ENCODE assay signal across 1 cellular context in the genomic region with DNA sequence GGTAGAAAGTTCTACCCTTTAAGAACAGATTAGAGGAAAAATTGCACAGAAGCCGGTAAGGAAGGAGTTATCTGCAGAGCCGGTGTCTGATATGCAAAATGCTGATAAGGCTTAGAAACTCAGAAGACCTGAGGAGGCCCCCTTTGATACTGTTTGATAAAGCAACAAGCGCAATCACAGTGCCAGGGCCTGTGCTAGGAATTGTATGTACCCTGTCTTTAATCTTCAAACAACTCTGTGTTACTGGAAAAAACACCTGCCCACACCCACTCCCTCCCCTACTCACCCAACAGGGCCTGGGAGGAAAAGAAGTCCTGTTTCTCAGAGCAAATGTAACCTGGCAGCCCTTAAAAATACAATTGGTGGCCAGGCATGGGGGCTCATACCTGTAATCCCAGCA.
TF ChIP-seq lines count a peak whose summit lies in the region.

No MANE protein-coding gene starts in this region.

TF ChIP-seq in GM23338, 12 proteins besides CTCF, POLR2A, EP300 and RAD21 (continued from another document):
- TF ChIP-seq, protein P1, sequence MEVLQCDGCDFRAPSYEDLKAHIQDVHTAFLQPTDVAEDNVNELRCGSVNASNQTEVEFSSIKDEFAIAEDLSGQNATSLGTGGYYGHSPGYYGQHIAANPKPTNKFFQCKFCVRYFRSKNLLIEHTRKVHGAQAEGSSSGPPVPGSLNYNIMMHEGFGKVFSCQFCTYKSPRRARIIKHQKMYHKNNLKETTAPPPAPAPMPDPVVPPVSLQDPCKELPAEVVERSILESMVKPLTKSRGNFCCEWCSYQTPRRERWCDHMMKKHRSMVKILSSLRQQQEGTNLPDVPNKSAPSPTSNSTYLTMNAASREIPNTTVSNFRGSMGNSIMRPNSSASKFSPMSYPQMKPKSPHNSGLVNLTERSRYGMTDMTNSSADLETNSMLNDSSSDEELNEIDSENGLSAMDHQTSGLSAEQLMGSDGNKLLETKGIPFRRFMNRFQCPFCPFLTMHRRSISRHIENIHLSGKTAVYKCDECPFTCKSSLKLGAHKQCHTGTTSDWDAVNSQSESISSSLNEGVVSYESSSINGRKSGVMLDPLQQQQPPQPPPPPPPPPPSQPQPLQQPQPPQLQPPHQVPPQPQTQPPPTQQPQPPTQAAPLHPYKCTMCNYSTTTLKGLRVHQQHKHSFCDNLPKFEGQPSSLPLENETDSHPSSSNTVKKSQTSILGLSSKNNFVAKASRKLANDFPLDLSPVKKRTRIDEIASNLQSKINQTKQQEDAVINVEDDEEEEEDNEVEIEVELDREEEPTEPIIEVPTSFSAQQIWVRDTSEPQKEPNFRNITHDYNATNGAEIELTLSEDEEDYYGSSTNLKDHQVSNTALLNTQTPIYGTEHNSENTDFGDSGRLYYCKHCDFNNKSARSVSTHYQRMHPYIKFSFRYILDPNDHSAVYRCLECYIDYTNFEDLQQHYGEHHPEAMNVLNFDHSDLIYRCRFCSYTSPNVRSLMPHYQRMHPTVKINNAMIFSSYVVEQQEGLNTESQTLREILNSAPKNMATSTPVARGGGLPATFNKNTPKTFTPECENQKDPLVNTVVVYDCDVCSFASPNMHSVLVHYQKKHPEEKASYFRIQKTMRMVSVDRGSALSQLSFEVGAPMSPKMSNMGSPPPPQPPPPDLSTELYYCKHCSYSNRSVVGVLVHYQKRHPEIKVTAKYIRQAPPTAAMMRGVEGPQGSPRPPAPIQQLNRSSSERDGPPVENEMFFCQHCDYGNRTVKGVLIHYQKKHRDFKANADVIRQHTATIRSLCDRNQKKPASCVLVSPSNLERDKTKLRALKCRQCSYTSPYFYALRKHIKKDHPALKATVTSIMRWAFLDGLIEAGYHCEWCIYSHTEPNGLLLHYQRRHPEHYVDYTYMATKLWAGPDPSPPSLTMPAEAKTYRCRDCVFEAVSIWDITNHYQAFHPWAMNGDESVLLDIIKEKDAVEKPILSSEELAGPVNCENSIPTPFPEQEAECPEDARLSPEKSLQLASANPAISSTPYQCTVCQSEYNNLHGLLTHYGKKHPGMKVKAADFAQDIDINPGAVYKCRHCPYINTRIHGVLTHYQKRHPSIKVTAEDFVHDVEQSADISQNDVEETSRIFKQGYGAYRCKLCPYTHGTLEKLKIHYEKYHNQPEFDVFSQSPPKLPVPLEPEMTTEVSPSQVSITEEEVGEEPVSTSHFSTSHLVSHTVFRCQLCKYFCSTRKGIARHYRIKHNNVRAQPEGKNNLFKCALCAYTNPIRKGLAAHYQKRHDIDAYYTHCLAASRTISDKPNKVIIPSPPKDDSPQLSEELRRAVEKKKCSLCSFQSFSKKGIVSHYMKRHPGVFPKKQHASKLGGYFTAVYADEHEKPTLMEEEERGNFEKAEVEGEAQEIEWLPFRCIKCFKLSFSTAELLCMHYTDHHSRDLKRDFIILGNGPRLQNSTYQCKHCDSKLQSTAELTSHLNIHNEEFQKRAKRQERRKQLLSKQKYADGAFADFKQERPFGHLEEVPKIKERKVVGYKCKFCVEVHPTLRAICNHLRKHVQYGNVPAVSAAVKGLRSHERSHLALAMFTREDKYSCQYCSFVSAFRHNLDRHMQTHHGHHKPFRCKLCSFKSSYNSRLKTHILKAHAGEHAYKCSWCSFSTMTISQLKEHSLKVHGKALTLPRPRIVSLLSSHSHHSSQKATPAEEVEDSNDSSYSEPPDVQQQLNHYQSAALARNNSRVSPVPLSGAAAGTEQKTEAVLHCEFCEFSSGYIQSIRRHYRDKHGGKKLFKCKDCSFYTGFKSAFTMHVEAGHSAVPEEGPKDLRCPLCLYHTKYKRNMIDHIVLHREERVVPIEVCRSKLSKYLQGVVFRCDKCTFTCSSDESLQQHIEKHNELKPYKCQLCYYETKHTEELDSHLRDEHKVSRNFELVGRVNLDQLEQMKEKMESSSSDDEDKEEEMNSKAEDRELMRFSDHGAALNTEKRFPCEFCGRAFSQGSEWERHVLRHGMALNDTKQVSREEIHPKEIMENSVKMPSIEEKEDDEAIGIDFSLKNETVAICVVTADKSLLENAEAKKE (CRISPR knock-in tag; IDR thresholded peaks at IDR 0.05): no peak
- TF ChIP-seq EZH2phosphoT487 (IDR thresholded peaks at IDR 0.05; ENCODE audit: unreplicated experiment): no peak
- no peak for TF ChIP-seq POLR2AphosphoS5 (IDR thresholded peaks at IDR 0.05; ENCODE audit: low read depth)
- TF ChIP-seq CREB1 (CRISPR knock-in tag; IDR thresholded peaks at IDR 0.05; ENCODE audit: low read depth): no peak
- TF ChIP-seq ZNF331 (CRISPR knock-in tag; IDR thresholded peaks at IDR 0.05; ENCODE audit: low read depth): no peak
